ENCODE assay signal across 20 cellular contexts in the genomic region with DNA sequence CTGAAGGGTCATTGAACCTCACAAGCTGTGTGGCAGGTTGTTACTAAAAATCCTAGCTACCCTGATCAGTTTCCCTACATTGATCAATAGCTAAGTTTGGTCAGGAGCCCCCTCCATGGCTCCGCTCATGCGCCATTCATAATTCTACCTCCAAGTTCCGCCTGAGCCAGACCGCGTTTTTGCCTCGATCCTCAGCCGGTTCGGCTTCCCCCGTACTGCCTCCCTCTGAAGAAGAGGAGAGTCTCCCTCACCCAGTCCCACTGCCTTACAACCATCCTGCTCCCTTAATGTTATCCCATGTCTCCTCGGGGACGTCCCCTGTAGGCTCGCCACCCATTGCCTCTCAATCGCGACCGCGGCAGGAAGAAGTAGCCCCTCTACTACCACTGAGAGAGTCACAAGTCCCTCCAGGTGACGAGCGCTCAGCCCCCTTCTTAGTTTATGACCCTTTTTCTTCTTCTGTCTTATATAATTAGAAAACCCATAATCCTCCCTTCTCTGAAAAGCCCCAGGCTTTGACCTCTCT.
DNase-seq lines count a peak whose midpoint lies in the region; ATAC-seq and TF ChIP-seq lines count a peak whose summit lies in the region.
"Had no signal": no experiment of that assay in that cellular context is flagged by ENCODE, and none has a peak within 500 bp of the region (broad histone marks: within the 10 kb centered on the region; RNA-seq: fewer than 3 reads in every experiment).

No MANE protein-coding gene starts in this region.

- H2AFZ ChIP-seq in Loucy (ENCODE audit: low read length) = no peak overlapping the region

- no peak overlapping the region for H3K27ac Mint-ChIP-seq in activated CD4-positive, alpha-beta memory T cell treated with anti-CD3 and anti-CD28 coated beads, Interleukin-2, amount 10 ng/mL, durations not matched to agents 7 days and 5 days
- H3K27ac Mint-ChIP-seq in activated CD4-positive, alpha-beta memory T cell treated with anti-CD3 and anti-CD28 coated beads for 36 hours = no peak overlapping the region
- H3K27ac Mint-ChIP-seq in mesothelial cell of epicardium (peak overlapping the region; percentile 62), type B pancreatic cell (no peak overlapping the region)
- H3K27ac Mint-ChIP-seq: memory B cell had no signal

- peak overlapping the region; percentile 6 for H3K4me3 Mint-ChIP-seq in activated CD4-positive, alpha-beta memory T cell treated with anti-CD3 and anti-CD28 coated beads, Interleukin-2, amount 10 ng/mL, durations not matched to agents 7 days and 5 days
- H3K4me3 Mint-ChIP-seq in activated CD4-positive, alpha-beta memory T cell treated with anti-CD3 and anti-CD28 coated beads for 36 hours = no peak overlapping the region
- H3K4me3 Mint-ChIP-seq in mesothelial cell of epicardium (peak overlapping the region; percentile 31), type B pancreatic cell (peak overlapping the region; percentile 11)
- H3K4me3 Mint-ChIP-seq: memory B cell had no signal

- CTCF ChIA-PET in activated CD4-positive, alpha-beta memory T cell treated with anti-CD3 and anti-CD28 coated beads, Interleukin-2, amount 10 ng/mL, durations not matched to agents 7 days and 5 days (lab: Charles Lee) = interaction anchor here (2.6 kb wide), 1 partner anchor 70 kb away, joined by 10 read pairs; no protein-coding TSS in a partner anchor
- CTCF ChIA-PET in activated CD4-positive, alpha-beta memory T cell treated with anti-CD3 and anti-CD28 coated beads for 36 hours (lab: Charles Lee) = interaction anchor here (4.2 kb wide), 1 partner anchor 70 kb away, joined by 18 read pairs; no protein-coding TSS in a partner anchor

- ATAC-seq in GM18907 (IDR thresholded peaks at IDR 0.05; ENCODE audit: unreplicated experiment) = no peak
- ATAC-seq: PC-3, psoas muscle had no signal

- intact Hi-C loops in activated CD4-positive, alpha-beta memory T cell treated with anti-CD3 and anti-CD28 coated beads for 36 hours (cut with micrococcal nuclease) = loop anchor here (10.0 kb wide), 4 partner anchors 52 to 512 kb away; a partner anchor contains a TSS

- H3K9me2 ChIP-seq in Loucy (replicated peaks; ENCODE audit: low read depth, low read length) = no peaks in the 10 kb centered on the region

- no peaks in the 10 kb centered on the region for H3K9me3 ChIP-seq in Loucy (ENCODE audit: insufficient read depth, low read depth, low read length)
- H3K9me3 ChIP-seq: BE2C, MG63, psoas muscle, upper lobe of left lung had no signal

- H3K36me3 Mint-ChIP-seq in activated CD4-positive, alpha-beta memory T cell treated with anti-CD3 and anti-CD28 coated beads, Interleukin-2, amount 10 ng/mL, durations not matched to agents 7 days and 5 days (ENCODE audit: low read depth) = no peaks in the 10 kb centered on the region
- peaks cover 3% of the 10 kb centered on the region for H3K36me3 Mint-ChIP-seq in activated CD4-positive, alpha-beta memory T cell treated with anti-CD3 and anti-CD28 coated beads for 36 hours
- no peaks in the 10 kb centered on the region for H3K36me3 Mint-ChIP-seq in mesothelial cell of epicardium
- no peaks in the 10 kb centered on the region for H3K36me3 Mint-ChIP-seq in type B pancreatic cell
- H3K36me3 Mint-ChIP-seq: memory B cell had no signal

- H3K4me2 ChIP-seq in Loucy (ENCODE audit: low read depth, low read length, poor library complexity, severe bottlenecking) = peak overlapping the region; percentile 36

- peaks cover 21% of the 10 kb centered on the region; the same call in 1 of the 2 replicates for H3K79me2 ChIP-seq in Loucy (ENCODE audit: insufficient read depth, low read length)

- H3F3A ChIP-seq in Loucy (ENCODE audit: low read depth) = no peaks in the 10 kb centered on the region

- no peak overlapping the region for H3K4me3 ChIP-seq in Loucy (ENCODE audit: low read length, poor library complexity, severe bottlenecking)
- H3K4me3 ChIP-seq: coronary artery, MG63, psoas muscle, skin epidermis, upper lobe of left lung had no signal

- POLR2A ChIA-PET in activated CD4-positive, alpha-beta memory T cell treated with anti-CD3 and anti-CD28 coated beads, Interleukin-2, amount 10 ng/mL, durations not matched to agents 7 days and 5 days (lab: Charles Lee) = no interaction called here
- POLR2A ChIA-PET in activated CD4-positive, alpha-beta memory T cell treated with anti-CD3 and anti-CD28 coated beads for 36 hours (lab: Charles Lee) = no interaction called here

- peak overlapping the region; percentile 28 for H3K9ac ChIP-seq in Loucy (ENCODE audit: low read depth, low read length, poor library complexity, severe bottlenecking)

- no peaks in the 10 kb centered on the region for H3K27me3 Mint-ChIP-seq in activated CD4-positive, alpha-beta memory T cell treated with anti-CD3 and anti-CD28 coated beads, Interleukin-2, amount 10 ng/mL, durations not matched to agents 7 days and 5 days
- H3K27me3 Mint-ChIP-seq in activated CD4-positive, alpha-beta memory T cell treated with anti-CD3 and anti-CD28 coated beads for 36 hours = no peaks in the 10 kb centered on the region
- H3K27me3 Mint-ChIP-seq in mesothelial cell of epicardium (ENCODE audit: low read depth) (peaks cover 7% of the 10 kb centered on the region), type B pancreatic cell (peaks cover 7% of the 10 kb centered on the region)

- no peaks in the 10 kb centered on the region for H3K36me3 ChIP-seq in Loucy (ENCODE audit: insufficient read depth, low read length)
- H3K36me3 ChIP-seq: BE2C, MG63, upper lobe of left lung had no signal

- TF ChIP-seq CTCF in Loucy (conservative IDR thresholded peaks at IDR 0.05; ENCODE audit: low read length) (no peak), mesothelial cell of epicardium (IDR thresholded peaks at IDR 0.05; ENCODE audit: unreplicated experiment) (no peak), type B pancreatic cell (conservative IDR thresholded peaks at IDR 0.05) (no peak)

- DNase-seq in activated CD4-positive, alpha-beta memory T cell treated with anti-CD3 and anti-CD28 coated beads, Interleukin-2, amount 10 ng/mL, durations not matched to agents 7 days and 5 days = no peak
- no peak for DNase-seq in activated CD4-positive, alpha-beta memory T cell treated with anti-CD3 and anti-CD28 coated beads for 36 hours
- DNase-seq in mesothelial cell of epicardium (ENCODE audit: low spot score in 2 of 2, unreplicated experiment in 2 of 2) (no peak), type B pancreatic cell (ENCODE audit: extremely low spot score, unreplicated experiment) (no peak), NCI-H446 (lab: John Stamatoyannopoulos, UW) (no peak), dedifferentiated amniotic fluid mesenchymal stem cell (ENCODE audit: extremely low spot score) (no peak)
- DNase-seq: activated CD4-positive, CD25-positive, alpha-beta regulatory T cell; BE2C; IMR-90; MG63; NCI-H774; PC-3; psoas muscle; SHP77; upper lobe of left lung had no signal

- peaks cover 35% of the 10 kb centered on the region for H3K4me1 Mint-ChIP-seq in activated CD4-positive, alpha-beta memory T cell treated with anti-CD3 and anti-CD28 coated beads, Interleukin-2, amount 10 ng/mL, durations not matched to agents 7 days and 5 days
- peaks cover 45% of the 10 kb centered on the region for H3K4me1 Mint-ChIP-seq in activated CD4-positive, alpha-beta memory T cell treated with anti-CD3 and anti-CD28 coated beads for 36 hours (ENCODE audit: low read depth)
- H3K4me1 Mint-ChIP-seq in mesothelial cell of epicardium (peaks cover 28% of the 10 kb centered on the region), type B pancreatic cell (ENCODE audit: unreplicated experiment) (peaks cover 36% of the 10 kb centered on the region)

- no peaks in the 10 kb centered on the region for H3K27me3 ChIP-seq in Loucy (ENCODE audit: insufficient read depth, low read length, poor library complexity, severe bottlenecking)
- H3K27me3 ChIP-seq: BE2C, MG63, upper lobe of left lung had no signal

- no peaks in the 10 kb centered on the region for H4K20me1 ChIP-seq in Loucy (ENCODE audit: insufficient read depth, low read length, poor library complexity, severe bottlenecking)

- H3K4me1 ChIP-seq in Loucy (ENCODE audit: insufficient read depth, low read length, poor library complexity, severe bottlenecking) = peaks cover 74% of the 10 kb centered on the region
- H3K4me1 ChIP-seq: BE2C, psoas muscle, upper lobe of left lung had no signal

- no peaks in the 10 kb centered on the region for H3K9me3 Mint-ChIP-seq in activated CD4-positive, alpha-beta memory T cell treated with anti-CD3 and anti-CD28 coated beads, Interleukin-2, amount 10 ng/mL, durations not matched to agents 7 days and 5 days
- H3K9me3 Mint-ChIP-seq in activated CD4-positive, alpha-beta memory T cell treated with anti-CD3 and anti-CD28 coated beads for 36 hours = no peaks in the 10 kb centered on the region
- H3K9me3 Mint-ChIP-seq in mesothelial cell of epicardium (peaks cover 3% of the 10 kb centered on the region), type B pancreatic cell (no peaks in the 10 kb centered on the region)
- H3K9me3 Mint-ChIP-seq: memory B cell had no signal
